Comparison of ENCODE assay signal across 8 cellular contexts in the genomic region with DNA sequence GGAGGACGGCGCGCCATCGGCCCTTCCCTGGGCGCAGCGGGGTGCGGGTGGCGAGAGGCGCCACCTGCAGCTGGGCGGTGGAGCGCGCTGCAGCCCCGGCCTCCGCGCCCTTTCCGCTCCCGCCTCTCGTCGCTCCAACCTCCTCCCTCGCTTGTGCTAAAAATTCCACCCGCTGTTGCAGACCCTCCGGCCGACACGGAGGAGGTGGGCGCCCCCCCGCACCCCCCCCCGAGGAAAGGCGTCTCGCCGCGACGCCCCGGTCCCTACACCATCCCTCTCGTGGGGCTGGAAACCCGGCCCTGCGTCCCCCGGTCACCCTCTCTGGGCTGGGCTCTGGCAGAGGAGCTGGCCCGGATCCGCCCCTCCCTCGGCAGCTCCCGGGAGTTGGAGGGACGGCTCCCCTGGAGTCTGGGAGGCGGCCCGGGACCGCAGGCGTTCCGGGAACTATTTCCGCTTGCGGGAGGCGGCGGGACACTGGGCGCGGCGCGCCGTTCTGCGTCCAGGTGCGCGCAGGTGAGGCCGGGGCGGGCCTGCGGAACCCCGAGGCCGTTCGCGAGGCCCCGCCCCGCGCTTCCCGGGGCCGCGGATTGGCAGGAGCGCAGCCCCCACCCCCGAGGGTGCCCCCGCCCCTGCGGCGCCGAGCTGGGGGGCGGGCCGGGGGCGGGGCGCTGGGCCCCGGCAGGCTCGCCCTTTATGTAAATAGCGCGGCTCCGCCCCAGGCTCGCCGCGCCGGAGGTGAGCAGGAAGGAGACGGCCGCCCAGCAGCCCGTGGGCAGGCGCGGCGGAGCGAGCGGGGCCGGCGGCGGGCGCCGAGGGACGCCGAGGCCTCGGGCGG. TPM values are rescaled to one million over a fixed set of nuclear protein-coding genes. Genes with fewer than 3 reads are reported as not detected.
DNase-seq lines count a peak whose midpoint lies in the region; ATAC-seq and TF ChIP-seq lines count a peak whose summit lies in the region.

A gene with protein sequence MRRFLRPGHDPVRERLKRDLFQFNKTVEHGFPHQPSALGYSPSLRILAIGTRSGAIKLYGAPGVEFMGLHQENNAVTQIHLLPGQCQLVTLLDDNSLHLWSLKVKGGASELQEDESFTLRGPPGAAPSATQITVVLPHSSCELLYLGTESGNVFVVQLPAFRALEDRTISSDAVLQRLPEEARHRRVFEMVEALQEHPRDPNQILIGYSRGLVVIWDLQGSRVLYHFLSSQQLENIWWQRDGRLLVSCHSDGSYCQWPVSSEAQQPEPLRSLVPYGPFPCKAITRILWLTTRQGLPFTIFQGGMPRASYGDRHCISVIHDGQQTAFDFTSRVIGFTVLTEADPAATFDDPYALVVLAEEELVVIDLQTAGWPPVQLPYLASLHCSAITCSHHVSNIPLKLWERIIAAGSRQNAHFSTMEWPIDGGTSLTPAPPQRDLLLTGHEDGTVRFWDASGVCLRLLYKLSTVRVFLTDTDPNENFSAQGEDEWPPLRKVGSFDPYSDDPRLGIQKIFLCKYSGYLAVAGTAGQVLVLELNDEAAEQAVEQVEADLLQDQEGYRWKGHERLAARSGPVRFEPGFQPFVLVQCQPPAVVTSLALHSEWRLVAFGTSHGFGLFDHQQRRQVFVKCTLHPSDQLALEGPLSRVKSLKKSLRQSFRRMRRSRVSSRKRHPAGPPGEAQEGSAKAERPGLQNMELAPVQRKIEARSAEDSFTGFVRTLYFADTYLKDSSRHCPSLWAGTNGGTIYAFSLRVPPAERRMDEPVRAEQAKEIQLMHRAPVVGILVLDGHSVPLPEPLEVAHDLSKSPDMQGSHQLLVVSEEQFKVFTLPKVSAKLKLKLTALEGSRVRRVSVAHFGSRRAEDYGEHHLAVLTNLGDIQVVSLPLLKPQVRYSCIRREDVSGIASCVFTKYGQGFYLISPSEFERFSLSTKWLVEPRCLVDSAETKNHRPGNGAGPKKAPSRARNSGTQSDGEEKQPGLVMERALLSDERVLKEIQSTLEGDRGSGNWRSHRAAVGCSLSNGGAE (plus strand): TSS at position 727 of the 835 bp plus-strand sequence. CDS start 17,730 bp downstream, outside the sequence.

- peaks cover 0 to 18% (median 0%) of the 10 kb centered on the region in 7 donors for H3K27me3 ChIP-seq in heart right ventricle

- ATAC-seq in heart right ventricle: peak; percentile 81 to 92 (median 86)

- H3K27me3 Mint-ChIP-seq in activated naive CD8-positive, alpha-beta T cell: no peaks in the 10 kb centered on the region

- H3K4me1 Mint-ChIP-seq in activated naive CD8-positive, alpha-beta T cell (ENCODE audit: low read depth): peaks cover 9% of the 10 kb centered on the region

- H3K4me3 Mint-ChIP-seq in activated naive CD8-positive, alpha-beta T cell: peak within 1 kb of the TSS; percentile 80

- peak; percentile 89 for DNase-seq in ELF-1 (ENCODE audit: low read depth, low spot score)
- DNase-seq in NCI-H1048 (lab: John Stamatoyannopoulos, UW): peak; percentile 76
- DNase-seq in SW 1271 (lab: John Stamatoyannopoulos, UW): peak; percentile 47 to 57
- peak in 1 of 2 donors; percentile 75 for DNase-seq in heart right ventricle
- no peak for DNase-seq in retinal pigment epithelial cell (ENCODE audit: low read depth)
- no peak for DNase-seq in putamen (ENCODE audit: low spot score)

- no peak within 1 kb of the TSS for H3K27ac Mint-ChIP-seq in activated naive CD8-positive, alpha-beta T cell

- H3K9me3 Mint-ChIP-seq in activated naive CD8-positive, alpha-beta T cell (ENCODE audit: low read depth): no peaks in the 10 kb centered on the region

- peak within 1 kb of the TSS; percentile 55 for H3K4me3 ChIP-seq in HEK293 (ENCODE audit: low read depth, low read length)
- H3K4me3 ChIP-seq in heart right ventricle: peak within 1 kb of the TSS; percentile 7 to 80 (median 68)
- peak within 1 kb of the TSS; percentile 58 for H3K4me3 ChIP-seq in retinal pigment epithelial cell (ENCODE audit: low read length)

- peaks cover 6 to 36% of the 10 kb centered on the region in 2 experiments; a peak in 2 of 3 replicates for H3K36me3 ChIP-seq in HEK293 (ENCODE audit: control insufficient read depth in 2 of 2, insufficient read depth in 1 of 2, low read length in 2 of 2)
- peaks cover 0 to 22% (median 3%) of the 10 kb centered on the region in 9 donors for H3K36me3 ChIP-seq in heart right ventricle

- H3K27ac ChIP-seq in HEK293 (ENCODE audit: extremely low read depth, low read depth, low read length) (peak within 1 kb of the TSS; percentile 61), heart right ventricle (peak within 1 kb of the TSS in 9 of 10 donors; percentile 26 to 78 (median 64))

- TF ChIP-seq CTCF in HEK293 (tag by site-specific recombination; IDR thresholded peaks at IDR 0.05) (peak; percentile 96), heart right ventricle (IDR thresholded peaks at IDR 0.05) (peak; percentile 15 to 74 (median 49)), retinal pigment epithelial cell (conservative IDR thresholded peaks at IDR 0.05; ENCODE audit: low read depth, low read length) (peak; percentile 46)

- CTCF ChIA-PET in HEK293 (lab: Yijun Ruan, JAX): interaction anchor here (0.6 to 2.8 kb wide), 11 partner anchors 9 to 235 kb away, joined by 3 to 11 read pairs (median 4); a partner anchor contains a TSS

- 1% methylated on average over 81 to 107 of the region's 108 CpGs for WGBS in heart right ventricle, 2 donors

- H3K4me1 ChIP-seq in HEK293 (ENCODE audit: control insufficient read depth, insufficient read depth, low read length): peaks cover 5% of the 10 kb centered on the region
- peaks cover 0 to 23% (median 16%) of the 10 kb centered on the region in 9 donors for H3K4me1 ChIP-seq in heart right ventricle

- H3K9me3 ChIP-seq in HEK293 (ENCODE audit: control insufficient read depth, insufficient read depth, low read depth, low read length): no peaks in the 10 kb centered on the region
- no peaks in the 10 kb centered on the region for H3K9me3 ChIP-seq in heart right ventricle

- peaks cover 2% of the 10 kb centered on the region for H3K36me3 Mint-ChIP-seq in activated naive CD8-positive, alpha-beta T cell

- POLR2A ChIA-PET in HEK293 (lab: Yijun Ruan, JAX): interaction anchor here (0.6 to 2.2 kb wide), 29 partner anchors 9 to 1230 kb away, joined by 3 to 35 read pairs (median 4); a partner anchor contains a TSS

- intact Hi-C loops in heart right ventricle (cut with DNase I): loop anchor here in 3 of 10 donors (2.0 to 5.0 kb wide), 3 partner anchors 57 to 98 kb away; no protein-coding TSS in a partner anchor

TF ChIP-seq in HEK293, 187 proteins besides CTCF, POLR2A, EP300 and RAD21 (continues in another document):
- TF ChIP-seq ZNF214 (tag by site-specific recombination; IDR thresholded peaks at IDR 0.05; ENCODE audit: borderline replicate concordance) (no peak), GFI1B (tag by site-specific recombination; IDR thresholded peaks at IDR 0.05) (no peak), ZNF610 (tag by site-specific recombination; IDR thresholded peaks at IDR 0.05; ENCODE audit: borderline replicate concordance) (no peak; the same call in 1 of the 2 replicates), GLIS1 (tag by site-specific recombination; IDR thresholded peaks at IDR 0.05) (peak; percentile 93), ZNF274 (IDR thresholded peaks at IDR 0.05; ENCODE audit: low read length) (no peak), ZNF274 (tag by site-specific recombination; IDR thresholded peaks at IDR 0.05; ENCODE audit: borderline replicate concordance) (no peak), ZFP41 (tag by site-specific recombination; IDR thresholded peaks at IDR 0.05; ENCODE audit: borderline replicate concordance) (no peak), ZNF248 (tag by site-specific recombination; IDR thresholded peaks at IDR 0.05) (no peak), TCF7L2 (IDR thresholded peaks at IDR 0.05; ENCODE audit: borderline replicate concordance, low read depth, low read length) (no peak), ZNF830 (tag by site-specific recombination; IDR thresholded peaks at IDR 0.05; ENCODE audit: low read depth) (no peak), SP7 (tag by site-specific recombination; IDR thresholded peaks at IDR 0.05) (peak; percentile 86), ZNF571 (tag by site-specific recombination; IDR thresholded peaks at IDR 0.05) (no peak), ZNF621 (tag by site-specific recombination; IDR thresholded peaks at IDR 0.05) (no peak), MEIS1 (CRISPR knock-in tag; IDR thresholded peaks at IDR 0.05; ENCODE audit: borderline replicate concordance) (no peak), ZNF561 (tag by site-specific recombination; IDR thresholded peaks at IDR 0.05; ENCODE audit: borderline replicate concordance) (peak; percentile 95), ZNF174 (tag by site-specific recombination; IDR thresholded peaks at IDR 0.05) (no peak), OSR2 (tag by site-specific recombination; IDR thresholded peaks at IDR 0.05) (peak; percentile 23; the same call in 1 of the 2 replicates), ZFHX2 (tag by site-specific recombination; conservative IDR thresholded peaks at IDR 0.05) (peak; percentile 74), ZNF157 (tag by site-specific recombination; IDR thresholded peaks at IDR 0.05) (no peak), ZNF558 (tag by site-specific recombination; IDR thresholded peaks at IDR 0.05) (no peak), ZBTB17 (tag by site-specific recombination; IDR thresholded peaks at IDR 0.05) (peak; percentile 88), KLF1 (tag by site-specific recombination; IDR thresholded peaks at IDR 0.05) (peak; percentile 88), ZNF560 (tag by site-specific recombination; IDR thresholded peaks at IDR 0.05; ENCODE audit: borderline replicate concordance) (no peak)
- TF ChIP-seq, protein P1, sequence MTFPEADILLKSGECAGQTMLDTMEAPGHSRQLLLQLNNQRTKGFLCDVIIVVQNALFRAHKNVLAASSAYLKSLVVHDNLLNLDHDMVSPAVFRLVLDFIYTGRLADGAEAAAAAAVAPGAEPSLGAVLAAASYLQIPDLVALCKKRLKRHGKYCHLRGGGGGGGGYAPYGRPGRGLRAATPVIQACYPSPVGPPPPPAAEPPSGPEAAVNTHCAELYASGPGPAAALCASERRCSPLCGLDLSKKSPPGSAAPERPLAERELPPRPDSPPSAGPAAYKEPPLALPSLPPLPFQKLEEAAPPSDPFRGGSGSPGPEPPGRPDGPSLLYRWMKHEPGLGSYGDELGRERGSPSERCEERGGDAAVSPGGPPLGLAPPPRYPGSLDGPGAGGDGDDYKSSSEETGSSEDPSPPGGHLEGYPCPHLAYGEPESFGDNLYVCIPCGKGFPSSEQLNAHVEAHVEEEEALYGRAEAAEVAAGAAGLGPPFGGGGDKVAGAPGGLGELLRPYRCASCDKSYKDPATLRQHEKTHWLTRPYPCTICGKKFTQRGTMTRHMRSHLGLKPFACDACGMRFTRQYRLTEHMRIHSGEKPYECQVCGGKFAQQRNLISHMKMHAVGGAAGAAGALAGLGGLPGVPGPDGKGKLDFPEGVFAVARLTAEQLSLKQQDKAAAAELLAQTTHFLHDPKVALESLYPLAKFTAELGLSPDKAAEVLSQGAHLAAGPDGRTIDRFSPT (tag by site-specific recombination; IDR thresholded peaks at IDR 0.05): peak; percentile 92

RNA-seq across cellular contexts. Expression of the gene that starts here (rescaled TPM):
- 1 to 10 TPM; 1.1 to 5.0 (median 2.6) TPM for total RNA-seq in heart right ventricle
- 10 to 100 TPM in 1 of 2 donors, 1 to 10 TPM in 1; 5.6 to 14.8 TPM for polyA plus RNA-seq in heart right ventricle

Comparison
In these comparisons a context has a peak if more than half of its experiments do, and no peak if none do; other contexts are left out.
1. DNase-seq: peak in ELF-1 (single experiment), NCI-H1048 (single experiment) and SW 1271 (2 of 2); none in retinal pigment epithelial cell (single experiment) and putamen (single experiment).
2. CTCF ChIP-seq: peak in every context shown above with its lines; median percentile 96 in HEK293; 49 in heart right ventricle; 46 in retinal pigment epithelial cell.
3. Peak in every context shown above with its lines, with median percentiles within 50 percentile points of each other: H3K4me3 ChIP-seq.